25 cellular contexts compared by ENCODE assay signal in genomic region chr12:18907154-18907553, GRCh38.
DNase-seq lines count a peak whose midpoint lies in the region; ATAC-seq, FAIRE-seq and TF ChIP-seq lines count a peak whose summit lies in the region.
"Had no signal": no experiment of that assay in that cellular context is flagged by ENCODE, and none has a peak within 500 bp of the region (broad histone marks: within the 10 kb centered on the region; RNA-seq: fewer than 3 reads in every experiment).

No MANE protein-coding gene starts in this region.

- DNase-seq in adrenal gland = peak in 5 of 7 donors; percentile 19 to 41 (median 21)
- DNase-seq in right atrium auricular region (ENCODE audit: low spot score) = no peak
- no peak for DNase-seq in D721Med (ENCODE audit: insufficient read length, low spot score)
- no peak for DNase-seq in SKM-1 (lab: John Stamatoyannopoulos, UW; ENCODE audit: unreplicated experiment)
- DNase-seq in stimulated activated CD4-positive, alpha-beta T cell treated with anti-CD3 and anti-CD28 coated beads, Interleukin-2, amount 100 ng/mL, for 24 hours = no peak
- DNase-seq: AML-193; CD4-positive, alpha-beta memory T cell; COR-L47; GM23248; H9; KG1; NCI-H1048; NCI-H1417; NCI-H1694; NCI-H2029 treated with DMSO at 0.1 percent for 48 hours; NCI-H446 treated with DMSO at 0.1 percent for 48 hours; NCI-H526 treated with DMSO at 0.1 percent for 48 hours; OCI-M1; Peyer's patch; SK-N-SH had no signal

- no peak overlapping the region for H3K4me3 ChIP-seq in adrenal gland
- peak overlapping the region in 1 of 2 donors; percentile 13 for H3K4me3 ChIP-seq in gastroesophageal sphincter
- no peak overlapping the region for H3K4me3 ChIP-seq in right atrium auricular region
- H3K4me3 ChIP-seq in skeletal muscle tissue (ENCODE audit: low read length in 3 of 3) = peak overlapping the region in 1 of 3 donors; percentile 23
- H3K4me3 ChIP-seq: BLaER1 treated with 17β-estradiol and CSF1 and Interleukin-3, amounts not matched to agents 10 nM and 100 nM; GM23248; Peyer's patch had no signal

- H3K9me3 ChIP-seq in adrenal gland (replicated peaks in 1 of 3) (no peaks in the 10 kb centered on the region), gastroesophageal sphincter (no peaks in the 10 kb centered on the region), right atrium auricular region (no peaks in the 10 kb centered on the region), skeletal muscle tissue (ENCODE audit: control insufficient read depth in 3 of 3, low read length in 3 of 3) (peaks cover 0 to 3% (median 0%) of the 10 kb centered on the region in 3 donors)
- H3K9me3 ChIP-seq: Peyer's patch, SK-N-SH had no signal

- FAIRE-seq in D721Med (lab: Jason Lieb, UNC) = no peak
- FAIRE-seq: A204.1, G401.6 had no signal

- H3K27ac ChIP-seq in adrenal gland (peak overlapping the region in 2 of 5 donors; percentile 3 to 5), gastroesophageal sphincter (peak overlapping the region; percentile 81 to 84 (median 83)), right atrium auricular region (peak overlapping the region; percentile 63 to 66), skeletal muscle tissue (ENCODE audit: low read depth, low read length) (peak overlapping the region; percentile 65)
- H3K27ac ChIP-seq: BLaER1 treated with 17β-estradiol and CSF1 and Interleukin-3, amounts not matched to agents 10 nM and 100 nM; GM23248; Peyer's patch had no signal

- H3K27me3 ChIP-seq in adrenal gland (no peaks in the 10 kb centered on the region), gastroesophageal sphincter (no peaks in the 10 kb centered on the region), right atrium auricular region (no peaks in the 10 kb centered on the region), skeletal muscle tissue (ENCODE audit: control insufficient read depth in 3 of 3, insufficient read depth in 3 of 3, low read length in 3 of 3) (no peaks in the 10 kb centered on the region)
- H3K27me3 ChIP-seq: BLaER1 treated with 17β-estradiol and CSF1 and Interleukin-3, amounts not matched to agents 10 nM and 100 nM; Peyer's patch had no signal

- peak; percentile 42 for ATAC-seq in gastroesophageal sphincter

- TF ChIP-seq POLR2A in adrenal gland (IDR thresholded peaks at IDR 0.05) (no peak), gastroesophageal sphincter (IDR thresholded peaks at IDR 0.05) (no peak)

- TF ChIP-seq EP300 in gastroesophageal sphincter (IDR thresholded peaks at IDR 0.05) = no peak

- H3K4me1 ChIP-seq in adrenal gland (replicated peaks in 1 of 2) (peaks cover 0 to 4% of the 10 kb centered on the region in 2 donors), gastroesophageal sphincter (peaks cover 9 to 44% (median 11%) of the 10 kb centered on the region in 3 donors), right atrium auricular region (no peaks in the 10 kb centered on the region), skeletal muscle tissue (ENCODE audit: control insufficient read depth in 3 of 3, insufficient read depth in 3 of 3, low read length in 3 of 3) (no peaks in the 10 kb centered on the region)
- H3K4me1 ChIP-seq: BLaER1 treated with 17β-estradiol and CSF1 and Interleukin-3, amounts not matched to agents 10 nM and 100 nM; Peyer's patch had no signal

- H3K36me3 ChIP-seq in adrenal gland (replicated peaks in 1 of 2) (no peaks in the 10 kb centered on the region), gastroesophageal sphincter (no peaks in the 10 kb centered on the region), right atrium auricular region (no peaks in the 10 kb centered on the region), skeletal muscle tissue (ENCODE audit: control insufficient read depth in 3 of 3, insufficient read depth in 3 of 3, low read length in 3 of 3) (no peaks in the 10 kb centered on the region)
- H3K36me3 ChIP-seq: BLaER1 treated with 17β-estradiol and CSF1 and Interleukin-3, amounts not matched to agents 10 nM and 100 nM; Peyer's patch had no signal

- intact Hi-C loops in adrenal gland (cut with DNase I) = no loop called here

- TF ChIP-seq CTCF in adrenal gland (IDR thresholded peaks at IDR 0.05) = no peak
- TF ChIP-seq CTCF in gastroesophageal sphincter (IDR thresholded peaks at IDR 0.05) = no peak
- no peak for TF ChIP-seq CTCF in right atrium auricular region (IDR thresholded peaks at IDR 0.05)
- TF ChIP-seq CTCF in D721Med (IDR thresholded peaks at IDR 0.05; ENCODE audit: insufficient read depth, missing control alignments) = no peak

- no peak overlapping the region for H3K9ac ChIP-seq in skeletal muscle tissue (ENCODE audit: low read depth in 1 of 3, low read length in 3 of 3)
- H3K9ac ChIP-seq: BLaER1 treated with 17β-estradiol and CSF1 and Interleukin-3, amounts not matched to agents 10 nM and 100 nM; GM23248; SK-N-SH had no signal

- 49 to 62% (median 53%) methylated on average over 5 of the region's 5 CpGs for WGBS in adrenal gland, 4 donors
- 24 to 41% methylated on average over 5 of the region's 5 CpGs for WGBS in gastroesophageal sphincter (ENCODE audit: low coverage in 1 of 2), 2 donors

Comparison
In these comparisons a context has a peak if more than half of its experiments do, and no peak if none do; other contexts are left out.
1. DNase-seq: peak in adrenal gland (5 of 7); none in right atrium auricular region (single experiment), D721Med (single experiment), SKM-1 (single experiment) and stimulated activated CD4-positive, alpha-beta T cell treated with anti-CD3 and anti-CD28 coated beads, Interleukin-2, amount 100 ng/mL, for 24 hours (0 of 2).